8 cellular contexts compared by ENCODE assay signal in genomic region chr16:4693956-4694663, GRCh38. TPM values are rescaled to one million over a fixed set of nuclear protein-coding genes. Genes with fewer than 3 reads are reported as not detected.
DNase-seq lines count a peak whose midpoint lies in the region; ATAC-seq and TF ChIP-seq lines count a peak whose summit lies in the region.

No MANE protein-coding gene starts in this region.

- H3K27me3 ChIP-seq in A673 (replicated peaks; ENCODE audit: insufficient read depth, low read depth, low read length, poor library complexity) = no peaks in the 10 kb centered on the region
- no peaks in the 10 kb centered on the region for H3K27me3 ChIP-seq in Loucy (ENCODE audit: insufficient read depth, low read length, poor library complexity, severe bottlenecking)
- no peaks in the 10 kb centered on the region for H3K27me3 ChIP-seq in fibroblast of lung (ENCODE audit: control insufficient read depth, insufficient read depth, low read length)
- no peaks in the 10 kb centered on the region for H3K27me3 ChIP-seq in vagina

- H3K9ac ChIP-seq in Loucy (ENCODE audit: low read depth, low read length, poor library complexity, severe bottlenecking) (peak overlapping the region; percentile 75), fibroblast of lung (ENCODE audit: insufficient read depth, low read length) (peak overlapping the region; percentile 90)

- TF ChIP-seq CTCF in A673 (conservative IDR thresholded peaks at IDR 0.05; ENCODE audit: low read depth, low read length) (no peak), Loucy (conservative IDR thresholded peaks at IDR 0.05; ENCODE audit: low read length) (no peak), fibroblast of lung (conservative IDR thresholded peaks at IDR 0.05 in 1 of 2, IDR thresholded peaks at IDR 0.05 in 1 of 2; ENCODE audit: low read depth in 1 of 2, low read length in 2 of 2) (no peak), vagina (IDR thresholded peaks at IDR 0.05) (no peak)

- no peaks in the 10 kb centered on the region for H3K36me3 Mint-ChIP-seq in activated T-cell treated with anti-CD3 and anti-CD28 coated beads, Interleukin-2, amount 50 U/mL, for 72 hours (ENCODE audit: insufficient read depth in 2 of 2)
- H3K36me3 Mint-ChIP-seq in natural killer cell treated with Interleukin-12 subunit alpha and Interleukin-12 subunit beta and Interleukin-15 and Interleukin-18, amount 100 ng/mL, for 72 hours = no peaks in the 10 kb centered on the region

- no peaks in the 10 kb centered on the region for H3F3A ChIP-seq in Loucy (ENCODE audit: low read depth)

- H3K9me3 ChIP-seq in A673 (ENCODE audit: low read depth, low read length, poor library complexity, severe bottlenecking) (no peaks in the 10 kb centered on the region), Loucy (ENCODE audit: insufficient read depth, low read depth, low read length) (no peaks in the 10 kb centered on the region), fibroblast of lung (ENCODE audit: control insufficient read depth, insufficient read depth, low read depth, low read length) (no peaks in the 10 kb centered on the region), vagina (no peaks in the 10 kb centered on the region)

- H2AFZ ChIP-seq in Loucy (ENCODE audit: low read length) (peak overlapping the region; percentile 49; the same call in 1 of the 2 replicates), fibroblast of lung (ENCODE audit: low read length) (no peak overlapping the region)

- CTCF ChIA-PET in A673 (lab: Charles Lee) = no interaction called here

- H3K4me2 ChIP-seq in Loucy (ENCODE audit: low read depth, low read length, poor library complexity, severe bottlenecking) = peak overlapping the region; percentile 51
- peak overlapping the region; percentile 68 for H3K4me2 ChIP-seq in fibroblast of lung (ENCODE audit: extremely low read depth, insufficient read depth, low read length)

- peak overlapping the region; percentile 72 to 81 for H3K4me3 Mint-ChIP-seq in activated T-cell treated with anti-CD3 and anti-CD28 coated beads, Interleukin-2, amount 50 U/mL, for 72 hours
- H3K4me3 Mint-ChIP-seq in natural killer cell treated with Interleukin-12 subunit alpha and Interleukin-12 subunit beta and Interleukin-15 and Interleukin-18, amount 100 ng/mL, for 72 hours = peak overlapping the region; percentile 75

- peak; percentile 33 to 37 for ATAC-seq in activated T-cell treated with anti-CD3 and anti-CD28 coated beads, Interleukin-2, amount 50 U/mL, for 72 hours (replicated peaks in 1 of 2)
- peak; percentile 22 to 45 for ATAC-seq in natural killer cell treated with Interleukin-12 subunit alpha and Interleukin-12 subunit beta and Interleukin-15 and Interleukin-18, amount 100 ng/mL, for 72 hours

- BruUV-seq in A673 (replicated peaks; lab: Mats Ljungman, UMichigan) = no TSS peak

- H3K79me2 ChIP-seq in Loucy (ENCODE audit: insufficient read depth, low read length) (peaks cover 5% of the 10 kb centered on the region; the same call in 1 of the 2 replicates), fibroblast of lung (ENCODE audit: control insufficient read depth, insufficient read depth, low read length) (peaks cover 4% of the 10 kb centered on the region)

- intact Hi-C loops in A673 (cut with micrococcal nuclease; ENCODE audit: unreplicated experiment) (loop anchor here (10.0 kb wide), 1 partner anchor 261 kb away; the partner anchor contains the start of gene SEC14L5), vagina (cut with DNase I) (no loop called here)

- peak overlapping the region; percentile 73 for H3K27ac Mint-ChIP-seq in activated T-cell treated with anti-CD3 and anti-CD28 coated beads, Interleukin-2, amount 50 U/mL, for 72 hours
- H3K27ac Mint-ChIP-seq in natural killer cell treated with Interleukin-12 subunit alpha and Interleukin-12 subunit beta and Interleukin-15 and Interleukin-18, amount 100 ng/mL, for 72 hours = peak overlapping the region; percentile 39 to 41

- H4K20me1 ChIP-seq in Loucy (ENCODE audit: insufficient read depth, low read length, poor library complexity, severe bottlenecking) (no peaks in the 10 kb centered on the region), fibroblast of lung (ENCODE audit: control insufficient read depth, extremely low read depth, insufficient read depth, low read length) (no peaks in the 10 kb centered on the region)

- H3K4me3 ChIP-seq in A673 (ENCODE audit: low read depth, low read length, poor library complexity, severe bottlenecking) (peak overlapping the region; percentile 89), Loucy (ENCODE audit: low read length, poor library complexity, severe bottlenecking) (peak overlapping the region; percentile 77), fibroblast of lung (replicated peaks in 1 of 4; ENCODE audit: control extremely low read depth in 1 of 4, insufficient read depth in 1 of 4, low read depth in 3 of 4, low read length in 4 of 4) (peak overlapping the region; percentile 60 to 82 (median 76)), vagina (peak overlapping the region; percentile 78 to 91)

- peaks cover 14% of the 10 kb centered on the region for H3K4me1 Mint-ChIP-seq in activated T-cell treated with anti-CD3 and anti-CD28 coated beads, Interleukin-2, amount 50 U/mL, for 72 hours (ENCODE audit: low read depth)
- H3K4me1 Mint-ChIP-seq in natural killer cell treated with Interleukin-12 subunit alpha and Interleukin-12 subunit beta and Interleukin-15 and Interleukin-18, amount 100 ng/mL, for 72 hours (ENCODE audit: low read depth in 2 of 2) = peaks cover 5 to 12% of the 10 kb centered on the region in 2 donors

- DNase-seq in A673 (ENCODE audit: low spot score) (peak; percentile 51), GM19240 (ENCODE audit: insufficient read length, low spot score) (peak; percentile 57), fibroblast of lung (ENCODE audit: low read depth in 2 of 2) (peak; percentile 55 to 67), vagina (ENCODE audit: extremely low spot score in 2 of 2) (no peak), NCI-H510A (lab: John Stamatoyannopoulos, UW) (no peak)
- DNase-seq in activated T-cell treated with anti-CD3 and anti-CD28 coated beads, Interleukin-2, amount 50 U/mL, for 72 hours = peak; percentile 40 to 45
- peak; percentile 63 for DNase-seq in natural killer cell treated with Interleukin-12 subunit alpha and Interleukin-12 subunit beta and Interleukin-15 and Interleukin-18, amount 100 ng/mL, for 72 hours (ENCODE audit: low spot score)

- peaks cover 4% of the 10 kb centered on the region for H3K4me1 ChIP-seq in A673 (ENCODE audit: insufficient read depth, low read length, poor library complexity, severe bottlenecking)
- no peaks in the 10 kb centered on the region for H3K4me1 ChIP-seq in Loucy (ENCODE audit: insufficient read depth, low read length, poor library complexity, severe bottlenecking)
- H3K4me1 ChIP-seq in fibroblast of lung (ENCODE audit: control insufficient read depth, extremely low read depth, insufficient read depth, low read length) = peaks cover 7% of the 10 kb centered on the region
- peaks cover 37% of the 10 kb centered on the region for H3K4me1 ChIP-seq in vagina

- H3K36me3 ChIP-seq in A673 (ENCODE audit: insufficient read depth, low read length, poor library complexity, severe bottlenecking) (peaks cover 15% of the 10 kb centered on the region), Loucy (ENCODE audit: insufficient read depth, low read length) (no peaks in the 10 kb centered on the region), fibroblast of lung (ENCODE audit: control insufficient read depth, insufficient read depth, low read length) (peaks cover 27% of the 10 kb centered on the region), vagina (peaks cover 0 to 22% of the 10 kb centered on the region in 2 donors)

- no peak for TF ChIP-seq POLR2A in vagina (IDR thresholded peaks at IDR 0.05)

- H3K27ac ChIP-seq in A673 (ENCODE audit: low read depth, low read length, poor library complexity, severe bottlenecking) (peak overlapping the region; percentile 92), fibroblast of lung (ENCODE audit: insufficient read depth, low read length) (peak overlapping the region; percentile 53), vagina (peak overlapping the region; percentile 74)

- H3K27me3 Mint-ChIP-seq in activated T-cell treated with anti-CD3 and anti-CD28 coated beads, Interleukin-2, amount 50 U/mL, for 72 hours (ENCODE audit: low read depth) = no peaks in the 10 kb centered on the region
- no peaks in the 10 kb centered on the region for H3K27me3 Mint-ChIP-seq in natural killer cell treated with Interleukin-12 subunit alpha and Interleukin-12 subunit beta and Interleukin-15 and Interleukin-18, amount 100 ng/mL, for 72 hours

- H3K9me3 Mint-ChIP-seq in activated T-cell treated with anti-CD3 and anti-CD28 coated beads, Interleukin-2, amount 50 U/mL, for 72 hours = no peaks in the 10 kb centered on the region
- H3K9me3 Mint-ChIP-seq in natural killer cell treated with Interleukin-12 subunit alpha and Interleukin-12 subunit beta and Interleukin-15 and Interleukin-18, amount 100 ng/mL, for 72 hours = no peaks in the 10 kb centered on the region

- POLR2A ChIA-PET in A673 (lab: Charles Lee; ENCODE audit: low non-redundant PET) = no interaction called here

- no peaks in the 10 kb centered on the region for H3K9me2 ChIP-seq in Loucy (replicated peaks; ENCODE audit: low read depth, low read length)

RNA-seq across cellular contexts. Expression of gene NUDT16L1, which starts 0.7 kb away (rescaled TPM):
- total RNA-seq in A673 (2021) = 29.7 and 33.8 TPM in 2 replicates
- total RNA-seq in activated T-cell treated with anti-CD3 and anti-CD28 coated beads, Interleukin-2, amount 50 U/mL, for 72 hours = 10 to 100 TPM; 22.8 to 28.0 TPM
- total RNA-seq in fibroblast of lung = 17.2 and 21.5 TPM in 2 replicates
- polyA plus RNA-seq in fibroblast of lung = 14.0 and 19.7 TPM in 2 replicates
- 19.7 and 29.1 TPM in 2 replicates for polyA plus RNA-seq in fibroblast of lung (2012)
- polyA minus RNA-seq in fibroblast of lung (ENCODE audit: low replicate concordance) = 13.1 and 20.3 TPM in 2 replicates
- total RNA-seq in natural killer cell treated with Interleukin-12 subunit alpha and Interleukin-12 subunit beta and Interleukin-15 and Interleukin-18, amount 100 ng/mL, for 72 hours = 10 to 100 TPM; 37.3 to 57.0 TPM
- total RNA-seq in vagina = 28.5 TPM

RNA-seq across cellular contexts. Expression of gene ANKS3, which starts 40.0 kb away (rescaled TPM):
- 26.9 and 30.3 TPM in 2 replicates for total RNA-seq in A673 (2021)
- total RNA-seq in activated T-cell treated with anti-CD3 and anti-CD28 coated beads, Interleukin-2, amount 50 U/mL, for 72 hours = 10 to 100 TPM; 18.0 to 20.6 TPM
- 26.2 and 26.3 TPM in 2 replicates for total RNA-seq in fibroblast of lung
- 8.4 and 11.9 TPM in 2 replicates for polyA plus RNA-seq in fibroblast of lung
- polyA plus RNA-seq in fibroblast of lung (2012) = 10.6 and 11.0 TPM in 2 replicates
- 9.0 and 22.6 TPM in 2 replicates for polyA minus RNA-seq in fibroblast of lung (ENCODE audit: low replicate concordance)
- total RNA-seq in natural killer cell treated with Interleukin-12 subunit alpha and Interleukin-12 subunit beta and Interleukin-15 and Interleukin-18, amount 100 ng/mL, for 72 hours = 10 to 100 TPM; 19.0 to 39.1 TPM
- total RNA-seq in vagina = 25.3 TPM

RNA-seq across cellular contexts. Expression of gene DNAAF8, which starts 40.2 kb away (rescaled TPM):
- total RNA-seq in A673 (2021) (0.15 and 0.72 TPM in 2 replicates), fibroblast of lung (0.26 and 0.50 TPM in 2 replicates), vagina (not detected)
- under 1 TPM in 1 of 2 donors, not detected in 1; 0.48 TPM for total RNA-seq in activated T-cell treated with anti-CD3 and anti-CD28 coated beads, Interleukin-2, amount 50 U/mL, for 72 hours
- 0.84 and 0.95 TPM in 2 replicates for polyA plus RNA-seq in fibroblast of lung
- 0.54 and 0.82 TPM in 2 replicates for polyA plus RNA-seq in fibroblast of lung (2012)
- 0.89 and 1.5 TPM in 2 replicates for polyA minus RNA-seq in fibroblast of lung (ENCODE audit: low replicate concordance)
- under 1 TPM in 1 of 2 donors, not detected in 1; 0.53 TPM for total RNA-seq in natural killer cell treated with Interleukin-12 subunit alpha and Interleukin-12 subunit beta and Interleukin-15 and Interleukin-18, amount 100 ng/mL, for 72 hours

Comparison
In these comparisons a context has a peak if more than half of its experiments do, and no peak if none do; other contexts are left out.
1. DNase-seq: peak in A673 (single experiment), GM19240 (single experiment), activated T-cell treated with anti-CD3 and anti-CD28 coated beads, Interleukin-2, amount 50 U/mL, for 72 hours (2 of 2), fibroblast of lung (2 of 2) and natural killer cell treated with Interleukin-12 subunit alpha and Interleukin-12 subunit beta and Interleukin-15 and Interleukin-18, amount 100 ng/mL, for 72 hours (single experiment); none in vagina (0 of 2) and NCI-H510A (single experiment).
2. Peak in every context shown above with its lines, with median percentiles within 50 percentile points of each other: H3K27ac ChIP-seq and H3K4me3 ChIP-seq.